Comparison of ENCODE assay signal across 1 cellular context in the genomic region with DNA sequence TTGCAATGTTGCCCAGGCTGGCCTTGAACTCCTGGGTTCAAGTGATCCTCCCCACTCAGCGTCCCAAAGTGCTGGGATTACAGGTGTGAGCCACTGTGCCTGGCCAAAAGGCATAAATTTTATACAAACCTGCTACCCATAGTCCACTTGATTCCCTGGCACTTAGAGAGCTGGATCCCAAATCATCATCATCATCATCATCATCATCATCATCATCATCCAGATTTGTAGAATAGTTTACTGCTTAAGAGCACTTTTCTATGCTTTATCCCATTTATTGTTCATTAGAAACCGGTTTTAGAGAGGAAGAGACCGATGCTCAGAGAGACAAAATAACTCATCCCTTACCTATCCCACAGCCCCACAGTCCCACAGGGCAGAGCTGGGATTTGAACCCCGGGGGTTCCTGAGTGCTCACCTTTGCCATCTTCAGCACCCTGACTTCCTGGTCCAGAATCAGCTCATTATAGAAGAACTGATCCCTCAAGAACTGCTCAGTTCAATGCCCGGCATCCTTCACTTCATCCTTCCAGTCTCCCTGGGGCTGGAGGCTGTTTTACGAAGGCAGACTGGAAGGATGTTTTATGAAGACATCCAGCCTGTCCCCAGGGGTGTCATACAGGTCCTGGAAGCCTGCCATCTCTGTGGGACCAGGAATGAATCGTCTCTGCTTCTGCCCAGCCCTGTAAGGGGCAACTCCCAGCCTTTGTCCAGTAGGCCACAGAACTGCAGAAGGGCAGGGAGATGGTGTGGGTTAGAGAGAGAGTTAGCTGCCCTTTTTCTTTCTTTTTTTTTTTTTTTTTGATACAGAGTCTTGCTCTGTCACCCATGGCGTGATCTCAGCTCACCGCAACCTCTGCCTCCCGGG.
TF ChIP-seq lines count a peak whose summit lies in the region.

No MANE protein-coding gene starts in this region.

TF ChIP-seq in WTC11, 78 proteins besides CTCF, POLR2A, EP300 and RAD21 (continued from another document):
- TF ChIP-seq STAT6 (CRISPR knock-in tag; conservative IDR thresholded peaks at IDR 0.05; ENCODE audit: low read depth) (no peak), ATF2 (CRISPR knock-in tag; IDR thresholded peaks at IDR 0.05; ENCODE audit: borderline replicate concordance, low read depth) (no peak), ZNF425 (CRISPR knock-in tag; conservative IDR thresholded peaks at IDR 0.05) (no peak), ESRRA (CRISPR knock-in tag; IDR thresholded peaks at IDR 0.05; ENCODE audit: borderline replicate concordance) (no peak), ZBTB21 (CRISPR knock-in tag; IDR thresholded peaks at IDR 0.05; ENCODE audit: borderline replicate concordance) (no peak), E2F1 (CRISPR knock-in tag; IDR thresholded peaks at IDR 0.05) (no peak), CREM (CRISPR knock-in tag; IDR thresholded peaks at IDR 0.05) (no peak), ZNF138 (CRISPR knock-in tag; conservative IDR thresholded peaks at IDR 0.05) (no peak), ZNF396 (CRISPR knock-in tag; IDR thresholded peaks at IDR 0.05; ENCODE audit: borderline replicate concordance) (no peak)
- TF ChIP-seq, protein P1, sequence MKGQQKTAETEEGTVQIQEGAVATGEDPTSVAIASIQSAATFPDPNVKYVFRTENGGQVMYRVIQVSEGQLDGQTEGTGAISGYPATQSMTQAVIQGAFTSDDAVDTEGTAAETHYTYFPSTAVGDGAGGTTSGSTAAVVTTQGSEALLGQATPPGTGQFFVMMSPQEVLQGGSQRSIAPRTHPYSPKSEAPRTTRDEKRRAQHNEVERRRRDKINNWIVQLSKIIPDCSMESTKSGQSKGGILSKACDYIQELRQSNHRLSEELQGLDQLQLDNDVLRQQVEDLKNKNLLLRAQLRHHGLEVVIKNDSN (CRISPR knock-in tag; IDR thresholded peaks at IDR 0.05) = no peak
- TF ChIP-seq, protein P2, sequence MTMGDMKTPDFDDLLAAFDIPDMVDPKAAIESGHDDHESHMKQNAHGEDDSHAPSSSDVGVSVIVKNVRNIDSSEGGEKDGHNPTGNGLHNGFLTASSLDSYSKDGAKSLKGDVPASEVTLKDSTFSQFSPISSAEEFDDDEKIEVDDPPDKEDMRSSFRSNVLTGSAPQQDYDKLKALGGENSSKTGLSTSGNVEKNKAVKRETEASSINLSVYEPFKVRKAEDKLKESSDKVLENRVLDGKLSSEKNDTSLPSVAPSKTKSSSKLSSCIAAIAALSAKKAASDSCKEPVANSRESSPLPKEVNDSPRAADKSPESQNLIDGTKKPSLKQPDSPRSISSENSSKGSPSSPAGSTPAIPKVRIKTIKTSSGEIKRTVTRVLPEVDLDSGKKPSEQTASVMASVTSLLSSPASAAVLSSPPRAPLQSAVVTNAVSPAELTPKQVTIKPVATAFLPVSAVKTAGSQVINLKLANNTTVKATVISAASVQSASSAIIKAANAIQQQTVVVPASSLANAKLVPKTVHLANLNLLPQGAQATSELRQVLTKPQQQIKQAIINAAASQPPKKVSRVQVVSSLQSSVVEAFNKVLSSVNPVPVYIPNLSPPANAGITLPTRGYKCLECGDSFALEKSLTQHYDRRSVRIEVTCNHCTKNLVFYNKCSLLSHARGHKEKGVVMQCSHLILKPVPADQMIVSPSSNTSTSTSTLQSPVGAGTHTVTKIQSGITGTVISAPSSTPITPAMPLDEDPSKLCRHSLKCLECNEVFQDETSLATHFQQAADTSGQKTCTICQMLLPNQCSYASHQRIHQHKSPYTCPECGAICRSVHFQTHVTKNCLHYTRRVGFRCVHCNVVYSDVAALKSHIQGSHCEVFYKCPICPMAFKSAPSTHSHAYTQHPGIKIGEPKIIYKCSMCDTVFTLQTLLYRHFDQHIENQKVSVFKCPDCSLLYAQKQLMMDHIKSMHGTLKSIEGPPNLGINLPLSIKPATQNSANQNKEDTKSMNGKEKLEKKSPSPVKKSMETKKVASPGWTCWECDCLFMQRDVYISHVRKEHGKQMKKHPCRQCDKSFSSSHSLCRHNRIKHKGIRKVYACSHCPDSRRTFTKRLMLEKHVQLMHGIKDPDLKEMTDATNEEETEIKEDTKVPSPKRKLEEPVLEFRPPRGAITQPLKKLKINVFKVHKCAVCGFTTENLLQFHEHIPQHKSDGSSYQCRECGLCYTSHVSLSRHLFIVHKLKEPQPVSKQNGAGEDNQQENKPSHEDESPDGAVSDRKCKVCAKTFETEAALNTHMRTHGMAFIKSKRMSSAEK (CRISPR knock-in tag; IDR thresholded peaks at IDR 0.05; ENCODE audit: borderline replicate concordance) = no peak
